In genomic region chr19:47035127-47035494, GRCh38 we compare ENCODE assay signal across 8 cellular contexts. TPM values are rescaled to one million over a fixed set of nuclear protein-coding genes. Genes with fewer than 3 reads are reported as not detected.
DNase-seq lines count a peak whose midpoint lies in the region; ATAC-seq and TF ChIP-seq lines count a peak whose summit lies in the region.

No MANE protein-coding gene starts in this region.

- H3K9ac ChIP-seq in PC-3 (ENCODE audit: low read length): peak overlapping the region; percentile 46
- peak overlapping the region; percentile 13 to 76 for H3K9ac ChIP-seq in duodenal mucosa (ENCODE audit: low read depth in 1 of 2, low read length in 2 of 2)

- POLR2A ChIA-PET in PC-3 (lab: Charles Lee; ENCODE audit: unreplicated experiment): interaction anchor here (0.6 to 1.0 kb wide), 4 partner anchors 10 to 209 kb away, joined by 3 to 6 read pairs (median 4); no protein-coding TSS in a partner anchor
- POLR2A ChIA-PET in GM10248 (lab: Yijun Ruan, JAX): interaction anchor here (0.6 kb wide), 1 partner anchor 283 kb away, joined by 5 read pairs; no protein-coding TSS in a partner anchor

- H3K9me2 ChIP-seq in PC-3 (replicated peaks; ENCODE audit: low read length): no peaks in the 10 kb centered on the region

- TF ChIP-seq CTCF in PC-3 (conservative IDR thresholded peaks at IDR 0.05; ENCODE audit: low read depth, low read length) (no peak), omental fat pad (IDR thresholded peaks at IDR 0.05) (no peak), GM10248 (IDR thresholded peaks at IDR 0.05; ENCODE audit: control extremely low read depth, extremely low read depth, low read depth, missing control alignments) (no peak)

- H3K9me3 ChIP-seq in PC-3 (ENCODE audit: low read length) (no peaks in the 10 kb centered on the region), duodenal mucosa (ENCODE audit: control insufficient read depth in 1 of 2, low read length in 2 of 2) (no peaks in the 10 kb centered on the region)

- H3K27me3 ChIP-seq in PC-3 (ENCODE audit: low read length): no peaks in the 10 kb centered on the region
- H3K27me3 ChIP-seq in duodenal mucosa (ENCODE audit: control insufficient read depth in 1 of 2, insufficient read depth in 2 of 2, low read length in 2 of 2): peaks cover 4 to 9% of the 10 kb centered on the region in 2 donors

- peak; percentile 28 for DNase-seq in activated naive CD4-positive, alpha-beta T cell treated with Interleukin-2 at 50 U/mL for 16 hours
- DNase-seq in activated naive CD4-positive, alpha-beta T cell treated with anti-CD3 and anti-CD28 coated beads, Interleukin-2, amount 50 U/mL, for 16 hours: no peak
- DNase-seq in PC-3 (peak; percentile 18), omental fat pad (ENCODE audit: low spot score) (no peak), GM10248 (ENCODE audit: extremely low spot score) (no peak), NCI-H2196 (lab: John Stamatoyannopoulos, UW; ENCODE audit: unreplicated experiment) (no peak)

- H3K36me3 ChIP-seq in PC-3 (ENCODE audit: low read depth, low read length) (no peaks in the 10 kb centered on the region), duodenal mucosa (ENCODE audit: control insufficient read depth in 1 of 2, insufficient read depth in 2 of 2, low read length in 2 of 2) (no peaks in the 10 kb centered on the region)

- H3F3A ChIP-seq in PC-3 (ENCODE audit: low read length, unreplicated experiment): no peaks in the 10 kb centered on the region

- no peaks in the 10 kb centered on the region for H3K79me2 ChIP-seq in PC-3 (ENCODE audit: low read length)

- H2AFZ ChIP-seq in PC-3 (ENCODE audit: low read length): peak overlapping the region; percentile 83

- intact Hi-C loops in PC-3 (cut with micrococcal nuclease): loop anchor here (5.0 kb wide), 1 partner anchor 92 kb away; no protein-coding TSS in a partner anchor

- peak; percentile 13 for ATAC-seq in PC-3
- ATAC-seq in omental fat pad (ENCODE audit: low FRiP score): peak; percentile 4
- no peak for ATAC-seq in HG02981 (IDR thresholded peaks at IDR 0.05; ENCODE audit: unreplicated experiment)

- no TSS peak for BruUV-seq in PC-3 (replicated peaks; lab: Mats Ljungman, UMichigan)

- CTCF ChIA-PET in PC-3 (lab: Charles Lee) (interaction anchor here (0.5 to 1.0 kb wide), 4 partner anchors 22 to 209 kb away, joined by 3 to 4 read pairs (median 3); no protein-coding TSS in a partner anchor), GM10248 (lab: Yijun Ruan, JAX) (interaction anchor here (0.6 to 5.2 kb wide), 17 partner anchors 9 to 178 kb away, joined by 3 to 53 read pairs (median 4); partner anchors contain the start of genes NPAS1 and ZC3H4)

- no peaks in the 10 kb centered on the region for H4K20me1 ChIP-seq in PC-3 (ENCODE audit: low read length)

- H3K4me2 ChIP-seq in PC-3 (ENCODE audit: low read length): peak overlapping the region; percentile 86

- H3K27ac ChIP-seq in PC-3 (ENCODE audit: low read length) (peak overlapping the region; percentile 84), duodenal mucosa (ENCODE audit: low read depth, low read length) (no peak overlapping the region)

- H3K4me1 ChIP-seq in PC-3 (ENCODE audit: insufficient read depth, low read length) (peaks cover 7% of the 10 kb centered on the region; the same call in 1 of the 2 replicates), duodenal mucosa (ENCODE audit: control insufficient read depth in 1 of 2, insufficient read depth in 2 of 2, low read length in 2 of 2) (peaks cover 7 to 19% of the 10 kb centered on the region in 2 donors)

- H3K4me3 ChIP-seq in PC-3 (ENCODE audit: low read length) (peak overlapping the region; percentile 67), duodenal mucosa (ENCODE audit: low read depth in 1 of 2, low read length in 2 of 2) (peak overlapping the region; percentile 62 to 72)

RNA-seq across cellular contexts. Expression of gene TMEM160, which starts 13.3 kb away (rescaled TPM):
- total RNA-seq in PC-3 (2014; rRNA removed): 121 and 125 TPM in 2 replicates
- total RNA-seq in omental fat pad: 10 to 100 TPM; 17.5 to 35.0 (median 22.8) TPM

RNA-seq across cellular contexts. Expression of gene NPAS1, which starts 15.5 kb away (rescaled TPM):
- 1.1 and 1.6 TPM in 2 replicates for total RNA-seq in PC-3 (2014; rRNA removed)
- 1 to 10 TPM in 2 of 4 donors, not detected in 2; 1.3 to 1.4 TPM for total RNA-seq in omental fat pad

Comparison
In these comparisons a context has a peak if more than half of its experiments do, and no peak if none do; other contexts are left out.
1. DNase-seq: peak in activated naive CD4-positive, alpha-beta T cell treated with Interleukin-2 at 50 U/mL for 16 hours (single experiment) and PC-3 (single experiment); none in activated naive CD4-positive, alpha-beta T cell treated with anti-CD3 and anti-CD28 coated beads, Interleukin-2, amount 50 U/mL, for 16 hours (single experiment), omental fat pad (single experiment), GM10248 (single experiment) and NCI-H2196 (single experiment).